ENCODE assay signal across 1 cellular context in genomic region chr22:20199413-20199842, GRCh38.
A peak's percentile ranks its signal among the peaks of the same experiment; 100 is the strongest.
TF ChIP-seq lines count a peak whose summit lies in the region.

No MANE protein-coding gene starts in this region.

TF ChIP-seq in HepG2, 621 proteins besides CTCF, POLR2A, EP300 and RAD21 (continued from another document):
- TF ChIP-seq MNT (IDR thresholded peaks at IDR 0.05), result 0 out of 2 replicates have a peak, but pooled peaks have one; percentile 6
- TF ChIP-seq BRCA1 (CRISPR knock-in tag; IDR thresholded peaks at IDR 0.05), result no peak
